ENCODE assay signal across 16 cellular contexts in genomic region chr2:197885587-197885986, GRCh38.
DNase-seq lines count a peak whose midpoint lies in the region; ATAC-seq, FAIRE-seq and TF ChIP-seq lines count a peak whose summit lies in the region.
"Had no signal": no experiment of that assay in that cellular context is flagged by ENCODE, and none has a peak within 500 bp of the region (broad histone marks: within the 10 kb centered on the region; RNA-seq: fewer than 3 reads in every experiment).

No MANE protein-coding gene starts in this region.

- DNase-seq in activated naive CD8-positive, alpha-beta T cell treated with anti-CD3 and anti-CD28 coated beads, Interleukin-2, amount 50 U/mL, for 24 hours, result no peak
- DNase-seq in activated naive CD8-positive, alpha-beta T cell treated with anti-CD3 and anti-CD28 coated beads for 36 hours, result no peak
- no peak for DNase-seq in astrocyte (ENCODE audit: low read depth)
- no peak for DNase-seq in osteoblast (ENCODE audit: insufficient read length, low spot score, missing footprints)
- DNase-seq in NCI-H226, result no peak
- no peak for DNase-seq in AG08396 (ENCODE audit: low spot score)
- DNase-seq: 8988T; BE2C; CD4-positive, alpha-beta memory T cell; DMS153; DMS79; H9 had no signal

- peak; percentile 5 for FAIRE-seq in astrocyte (lab: Jason Lieb, UNC)
- FAIRE-seq: GM12878, H1 had no signal

- H4K20me1 ChIP-seq in astrocyte (ENCODE audit: insufficient read depth, low read length) (no peaks in the 10 kb centered on the region), osteoblast (ENCODE audit: insufficient read depth, low read length) (no peaks in the 10 kb centered on the region)

- no peak overlapping the region for H3K9ac ChIP-seq in astrocyte (ENCODE audit: low read length)

- ATAC-seq in activated naive CD8-positive, alpha-beta T cell treated with anti-CD3 and anti-CD28 coated beads, Interleukin-2, amount 50 U/mL, for 24 hours, result no peak
- no peak for ATAC-seq in GM21576 (IDR thresholded peaks at IDR 0.05; ENCODE audit: unreplicated experiment)
- ATAC-seq: GM12878 had no signal

- H3K9me3 ChIP-seq in astrocyte (ENCODE audit: insufficient read depth, low read depth, low read length) (no peaks in the 10 kb centered on the region), osteoblast (ENCODE audit: low read depth, low read length) (no peaks in the 10 kb centered on the region)
- H3K9me3 ChIP-seq: BE2C had no signal

- H3K36me3 ChIP-seq in astrocyte (ENCODE audit: insufficient read depth, low read length) (no peaks in the 10 kb centered on the region), osteoblast (ENCODE audit: insufficient read depth, low read length) (no peaks in the 10 kb centered on the region)
- H3K36me3 ChIP-seq: BE2C had no signal

- peaks cover 4% of the 10 kb centered on the region for H3K9me3 Mint-ChIP-seq in activated naive CD8-positive, alpha-beta T cell treated with anti-CD3 and anti-CD28 coated beads, Interleukin-2, amount 50 U/mL, for 24 hours
- no peaks in the 10 kb centered on the region for H3K9me3 Mint-ChIP-seq in activated naive CD8-positive, alpha-beta T cell treated with anti-CD3 and anti-CD28 coated beads for 36 hours
- no peaks in the 10 kb centered on the region for H3K9me3 Mint-ChIP-seq in astrocyte (ENCODE audit: unreplicated experiment)
- H3K9me3 Mint-ChIP-seq: CD4-positive, alpha-beta memory T cell; H9 had no signal

- peak overlapping the region; percentile 36 for H3K27ac Mint-ChIP-seq in activated naive CD8-positive, alpha-beta T cell treated with anti-CD3 and anti-CD28 coated beads, Interleukin-2, amount 50 U/mL, for 24 hours
- no peak overlapping the region for H3K27ac Mint-ChIP-seq in activated naive CD8-positive, alpha-beta T cell treated with anti-CD3 and anti-CD28 coated beads for 36 hours
- no peak overlapping the region for H3K27ac Mint-ChIP-seq in astrocyte (ENCODE audit: unreplicated experiment)

- TF ChIP-seq CTCF in astrocyte (IDR thresholded peaks at IDR 0.05; ENCODE audit: insufficient read depth, low read depth, low read length), result no peak
- TF ChIP-seq CTCF in osteoblast (IDR thresholded peaks at IDR 0.05; ENCODE audit: extremely low read depth, low read depth, low read length), result no peak

- H3K79me2 ChIP-seq in astrocyte (ENCODE audit: insufficient read depth, low read length) (no peaks in the 10 kb centered on the region), osteoblast (ENCODE audit: insufficient read depth, low read length) (no peaks in the 10 kb centered on the region)

- H3K4me1 Mint-ChIP-seq in activated naive CD8-positive, alpha-beta T cell treated with anti-CD3 and anti-CD28 coated beads, Interleukin-2, amount 50 U/mL, for 24 hours, result peaks cover 39% of the 10 kb centered on the region
- peaks cover 19% of the 10 kb centered on the region for H3K4me1 Mint-ChIP-seq in activated naive CD8-positive, alpha-beta T cell treated with anti-CD3 and anti-CD28 coated beads for 36 hours
- peaks cover 6% of the 10 kb centered on the region for H3K4me1 Mint-ChIP-seq in astrocyte (ENCODE audit: low read depth, unreplicated experiment)

- no peaks in the 10 kb centered on the region for H3K27me3 Mint-ChIP-seq in activated naive CD8-positive, alpha-beta T cell treated with anti-CD3 and anti-CD28 coated beads, Interleukin-2, amount 50 U/mL, for 24 hours
- H3K27me3 Mint-ChIP-seq in activated naive CD8-positive, alpha-beta T cell treated with anti-CD3 and anti-CD28 coated beads for 36 hours, result no peaks in the 10 kb centered on the region
- no peaks in the 10 kb centered on the region for H3K27me3 Mint-ChIP-seq in astrocyte (ENCODE audit: low read depth, unreplicated experiment)
- H3K27me3 Mint-ChIP-seq: CD4-positive, alpha-beta memory T cell had no signal

- no peak overlapping the region for H3K4me2 ChIP-seq in astrocyte (ENCODE audit: low read length)
- no peak overlapping the region for H3K4me2 ChIP-seq in osteoblast (ENCODE audit: insufficient read depth, low read length)

- H3K4me3 ChIP-seq in astrocyte (ENCODE audit: insufficient read depth, low read depth, low read length) (no peak overlapping the region), osteoblast (ENCODE audit: insufficient read depth, low read length) (no peak overlapping the region)
- H3K4me3 ChIP-seq: GM12878 had no signal

- no peak overlapping the region for H2AFZ ChIP-seq in astrocyte (ENCODE audit: low read depth, low read length)
- peak overlapping the region; percentile 39 for H2AFZ ChIP-seq in osteoblast (ENCODE audit: low read length)

- H3K27ac ChIP-seq in astrocyte (ENCODE audit: low read depth, low read length) (no peak overlapping the region), osteoblast (ENCODE audit: low read depth, low read length) (no peak overlapping the region)
- H3K27ac ChIP-seq: C4-2B had no signal

- H3K36me3 Mint-ChIP-seq in activated naive CD8-positive, alpha-beta T cell treated with anti-CD3 and anti-CD28 coated beads, Interleukin-2, amount 50 U/mL, for 24 hours (ENCODE audit: low read depth), result peaks cover 6% of the 10 kb centered on the region
- peaks cover 1% of the 10 kb centered on the region for H3K36me3 Mint-ChIP-seq in activated naive CD8-positive, alpha-beta T cell treated with anti-CD3 and anti-CD28 coated beads for 36 hours
- H3K36me3 Mint-ChIP-seq in astrocyte (ENCODE audit: low read depth, unreplicated experiment), result no peaks in the 10 kb centered on the region

- H3K27me3 ChIP-seq in astrocyte (ENCODE audit: insufficient read depth, low read length) (no peaks in the 10 kb centered on the region), osteoblast (ENCODE audit: insufficient read depth, low read length) (no peaks in the 10 kb centered on the region)
- H3K27me3 ChIP-seq: BE2C had no signal

- H3K4me1 ChIP-seq in astrocyte (ENCODE audit: insufficient read depth, low read length), result no peaks in the 10 kb centered on the region
- peaks cover 13% of the 10 kb centered on the region for H3K4me1 ChIP-seq in osteoblast (ENCODE audit: insufficient read depth, low read length)
- H3K4me1 ChIP-seq: BE2C had no signal

- no peak overlapping the region for H3K4me3 Mint-ChIP-seq in activated naive CD8-positive, alpha-beta T cell treated with anti-CD3 and anti-CD28 coated beads, Interleukin-2, amount 50 U/mL, for 24 hours
- H3K4me3 Mint-ChIP-seq in activated naive CD8-positive, alpha-beta T cell treated with anti-CD3 and anti-CD28 coated beads for 36 hours, result no peak overlapping the region
- no peak overlapping the region for H3K4me3 Mint-ChIP-seq in astrocyte (ENCODE audit: unreplicated experiment)
- H3K4me3 Mint-ChIP-seq: H9 had no signal
